In the genomic region with DNA sequence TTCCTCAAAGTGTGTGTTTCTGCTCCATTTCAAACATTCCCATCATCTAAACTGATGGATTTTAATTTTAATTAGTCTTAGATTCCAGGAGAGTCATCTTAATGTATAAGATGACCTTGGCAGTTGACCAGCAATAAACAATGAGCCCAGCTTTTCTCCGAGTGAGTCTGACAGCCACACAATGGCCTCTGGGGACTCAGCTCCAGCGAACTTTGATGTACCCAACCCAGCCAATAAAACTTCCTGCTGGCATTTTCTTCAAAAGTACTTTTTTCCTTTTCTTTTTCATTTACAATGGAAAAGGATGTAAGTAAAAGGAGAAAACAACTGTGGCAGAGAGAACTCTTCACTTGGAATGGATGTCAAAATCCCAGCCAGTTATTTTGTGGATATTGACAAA, we compare ENCODE assay signal across 22 cellular contexts.
"Had no signal": no experiment of that assay in that cellular context is flagged by ENCODE, and none has a peak within 500 bp of the region (broad histone marks: within the 10 kb centered on the region; RNA-seq: fewer than 3 reads in every experiment).

No MANE protein-coding gene starts in this region.

- H3K4me1 ChIP-seq: SJSA1 had no signal

- H3K9me3 ChIP-seq: MG63 had no signal

- H3K36me3 ChIP-seq: MG63, SJSA1 had no signal

- DNase-seq: KBM-7, MG63, NCI-H1092, NCI-H1105 treated with DMSO at 0.1 percent for 48 hours, NCI-H1417 treated with DMSO at 0.1 percent for 48 hours, NCI-H187, NCI-H2029, NCI-H2081 treated with DMSO at 0.1 percent for 48 hours, NCI-H2171, NCI-H226, NCI-H446, NCI-H510A, NCI-H524 treated with DMSO at 0.1 percent for 48 hours, NCI-H69, NCI-H774, Right ventricle myocardium superior, RPMI8226, SIG-M5 had no signal

- H3K27ac ChIP-seq: SJSA1, SK-N-MC had no signal

- H3K4me3 ChIP-seq: MG63, SJSA1, SK-N-MC had no signal

- H3K4me1 Mint-ChIP-seq: IgD-negative memory B cell had no signal

- H3K27ac Mint-ChIP-seq: IgD-negative memory B cell had no signal

- H3K4me3 Mint-ChIP-seq: IgD-negative memory B cell had no signal

- FAIRE-seq: RCC 7860 had no signal
